19 cellular contexts compared by ENCODE assay signal in genomic region chr18:13235326-13235937, GRCh38. TPM values are rescaled to one million over a fixed set of nuclear protein-coding genes. Genes with fewer than 3 reads are reported as not detected.
A peak's percentile ranks its signal among the peaks of the same experiment; 100 is the strongest.
DNase-seq lines count a peak whose midpoint lies in the region; ATAC-seq and TF ChIP-seq lines count a peak whose summit lies in the region.
"Had no signal": no experiment of that assay in that cellular context is flagged by ENCODE, and none has a peak within 500 bp of the region (broad histone marks: within the 10 kb centered on the region; RNA-seq: fewer than 3 reads in every experiment).

No MANE protein-coding gene starts in this region.

- no peak overlapping the region for H3K9ac ChIP-seq in smooth muscle cell (ENCODE audit: low read depth)

- ATAC-seq in GM18867 (IDR thresholded peaks at IDR 0.05; ENCODE audit: unreplicated experiment) = no peak
- ATAC-seq: activated CD8-positive, alpha-beta T cell treated with anti-CD3 and anti-CD28 coated beads for 36 hours; naive thymus-derived CD8-positive, alpha-beta T cell; Panc1 had no signal

- H2AFZ ChIP-seq in smooth muscle cell (ENCODE audit: low read depth) = no peak overlapping the region

- peak; percentile 12 for DNase-seq in activated T-cell treated with anti-CD3 and anti-CD28 coated beads, Interleukin-2, amount 50 U/mL, for 1 hour
- no peak for DNase-seq in activated T-cell treated with anti-CD3 and anti-CD28 coated beads for 4 hours
- peak; percentile 74 for DNase-seq in astrocyte of the hippocampus (ENCODE audit: low read depth, low spot score)
- peak; percentile 14 for DNase-seq in kidney epithelial cell (ENCODE audit: low read depth)
- no peak for DNase-seq in smooth muscle cell (lab: John Stamatoyannopoulos, UW; ENCODE audit: unreplicated experiment)
- no peak for DNase-seq in dedifferentiated amniotic fluid mesenchymal stem cell (ENCODE audit: extremely low spot score)
- no peak for DNase-seq in RPMI8226
- DNase-seq: ACHN; activated CD8-positive, alpha-beta T cell treated with anti-CD3 and anti-CD28 coated beads for 36 hours; activated naive CD4-positive, alpha-beta T cell; effector CD4-positive, alpha-beta T cell; EL; hippocampal formation; naive thymus-derived CD8-positive, alpha-beta T cell; NCI-H774; stomach; SW 1271 had no signal

- peaks cover 20% of the 10 kb centered on the region for H3K4me1 ChIP-seq in smooth muscle cell (ENCODE audit: low read depth)

- WGBS in smooth muscle cell (ENCODE audit: low lambda C conversion rate) = 36% methylated on average over 7 of the region's 7 CpGs

- H3K9me3 ChIP-seq in smooth muscle cell (replicated peaks; ENCODE audit: low read depth) = no peaks in the 10 kb centered on the region
- H3K9me3 ChIP-seq: stomach had no signal

- peak overlapping the region; percentile 27 for H3K4me2 ChIP-seq in smooth muscle cell

- peaks cover 82% of the 10 kb centered on the region for H3K79me2 ChIP-seq in smooth muscle cell (ENCODE audit: low read depth)

- H3K36me3 ChIP-seq in kidney epithelial cell (ENCODE audit: control insufficient read depth, insufficient read depth, low read length) = no peaks in the 10 kb centered on the region
- no peaks in the 10 kb centered on the region for H3K36me3 ChIP-seq in smooth muscle cell (ENCODE audit: low read depth)
- H3K36me3 ChIP-seq: stomach had no signal

- H3F3A ChIP-seq in smooth muscle cell (ENCODE audit: low read depth) = peaks cover 8% of the 10 kb centered on the region

- H3K27ac ChIP-seq in smooth muscle cell (ENCODE audit: low read depth) = peak overlapping the region; percentile 3

- no peak for TF ChIP-seq CTCF in kidney epithelial cell (IDR thresholded peaks at IDR 0.05; ENCODE audit: insufficient read depth, low read length, poor library complexity, severe bottlenecking)
- TF ChIP-seq CTCF in smooth muscle cell (IDR thresholded peaks at IDR 0.05; ENCODE audit: borderline replicate concordance, insufficient read depth, poor library complexity, severe bottlenecking) = no peak

- no peak overlapping the region for H3K4me3 ChIP-seq in kidney epithelial cell (ENCODE audit: low read depth, low read length)
- no peak overlapping the region for H3K4me3 ChIP-seq in smooth muscle cell
- H3K4me3 ChIP-seq: stomach had no signal

- H4K20me1 ChIP-seq in smooth muscle cell (ENCODE audit: low read depth) = peaks cover 100% of the 10 kb centered on the region

- H3K27me3 ChIP-seq in kidney epithelial cell (ENCODE audit: control insufficient read depth, insufficient read depth, low read length) = no peaks in the 10 kb centered on the region
- H3K27me3 ChIP-seq in smooth muscle cell (ENCODE audit: low read depth) = no peaks in the 10 kb centered on the region
- H3K27me3 ChIP-seq: stomach had no signal

RNA-seq across cellular contexts. Expression of gene LDLRAD4, which starts 16.9 kb away (rescaled TPM):
- total RNA-seq in kidney epithelial cell (5.8 and 10.1 TPM in 2 replicates), smooth muscle cell (36.2 and 41.1 TPM in 2 replicates)
- polyA plus RNA-seq in smooth muscle cell = 40.9 and 48.3 TPM in 2 replicates

Comparison
In these comparisons a context has a peak if more than half of its experiments do, and no peak if none do; other contexts are left out.
1. DNase-seq: peak in activated T-cell treated with anti-CD3 and anti-CD28 coated beads, Interleukin-2, amount 50 U/mL, for 1 hour (single experiment), astrocyte of the hippocampus (single experiment) and kidney epithelial cell (single experiment); none in activated T-cell treated with anti-CD3 and anti-CD28 coated beads for 4 hours (single experiment), smooth muscle cell (single experiment), dedifferentiated amniotic fluid mesenchymal stem cell (single experiment) and RPMI8226 (single experiment).